In genomic region chr15:43100971-43101370, GRCh38 we compare ENCODE assay signal across 19 cellular contexts. TPM values are rescaled to one million over a fixed set of nuclear protein-coding genes. Genes with fewer than 3 reads are reported as not detected.
DNase-seq lines count a peak whose midpoint lies in the region; ATAC-seq lines count a peak whose summit lies in the region.
"Had no signal": no experiment of that assay in that cellular context is flagged by ENCODE, and none has a peak within 500 bp of the region (broad histone marks: within the 10 kb centered on the region; RNA-seq: fewer than 3 reads in every experiment).

No MANE protein-coding gene starts in this region.

- peaks cover 65% of the 10 kb centered on the region for H3K4me1 Mint-ChIP-seq in activated CD4-positive, alpha-beta T cell treated with anti-CD3 and anti-CD28 coated beads, Interleukin-2, amount 10 ng/mL, durations not matched to agents 7 days and 5 days
- H3K4me1 Mint-ChIP-seq in CD8-positive, alpha-beta memory T cell = peaks cover 71 to 89% (median 85%) of the 10 kb centered on the region in 3 donors

- DNase-seq in activated CD4-positive, alpha-beta T cell treated with anti-CD3 and anti-CD28 coated beads, Interleukin-2, amount 10 ng/mL, durations not matched to agents 7 days and 5 days = no peak
- no peak for DNase-seq in activated CD4-positive, alpha-beta T cell treated with anti-CD3 and anti-CD28 coated beads for 48 hours
- DNase-seq in HT1080 (ENCODE audit: low read depth) (peak; percentile 2), iris pigment epithelial cell (ENCODE audit: low read depth) (peak; percentile 7), NCI-H510A treated with DMSO at 0.1 percent for 48 hours (lab: John Stamatoyannopoulos, UW) (no peak)
- DNase-seq in activated naive CD4-positive, alpha-beta T cell treated with anti-CD3 and anti-CD28 coated beads, Interleukin-2, amount 50 U/mL, for 72 hours (ENCODE audit: low spot score in 2 of 2) = no peak
- no peak for DNase-seq in CD8-positive, alpha-beta memory T cell
- DNase-seq: BE2C, dorsolateral prefrontal cortex, erythroblast, HCEC 1CT, NCI-H1417, NCI-H524, sigmoid colon, testis had no signal

- H3K4me1 ChIP-seq in CD8-positive, alpha-beta memory T cell (ENCODE audit: insufficient read depth, low read length) = peaks cover 42% of the 10 kb centered on the region
- H3K4me1 ChIP-seq: BE2C, parathyroid adenoma had no signal

- no peaks in the 10 kb centered on the region for H3K27me3 ChIP-seq in CD8-positive, alpha-beta memory T cell (ENCODE audit: insufficient read depth, low read length, poor library complexity, severe bottlenecking)
- H3K27me3 ChIP-seq: BE2C, cardiac muscle cell, dorsolateral prefrontal cortex, sigmoid colon, testis had no signal

- peaks cover 4% of the 10 kb centered on the region for H3K36me3 ChIP-seq in CD8-positive, alpha-beta memory T cell (ENCODE audit: insufficient read depth, low read length)

- H3K27ac ChIP-seq in CD8-positive, alpha-beta memory T cell (ENCODE audit: low read depth, low read length) = no peak overlapping the region
- H3K27ac ChIP-seq: cardiac muscle cell, dorsolateral prefrontal cortex, parathyroid adenoma, sigmoid colon, testis had no signal

- no peaks in the 10 kb centered on the region for H3K27me3 Mint-ChIP-seq in activated CD4-positive, alpha-beta T cell treated with anti-CD3 and anti-CD28 coated beads, Interleukin-2, amount 10 ng/mL, durations not matched to agents 7 days and 5 days
- peaks cover 0 to 4% of the 10 kb centered on the region in 2 donors for H3K27me3 Mint-ChIP-seq in CD8-positive, alpha-beta memory T cell
- H3K27me3 Mint-ChIP-seq: memory B cell had no signal

- POLR2A ChIA-PET in activated CD4-positive, alpha-beta T cell treated with anti-CD3 and anti-CD28 coated beads, Interleukin-2, amount 10 ng/mL, durations not matched to agents 7 days and 5 days (lab: Charles Lee) = no interaction called here
- POLR2A ChIA-PET in CD8-positive, alpha-beta memory T cell (lab: Charles Lee) = no interaction called here

- no peak overlapping the region for H3K4me3 ChIP-seq in CD8-positive, alpha-beta memory T cell (ENCODE audit: low read length)
- H3K4me3 ChIP-seq: cardiac muscle cell, dorsolateral prefrontal cortex, sigmoid colon, testis had no signal

- no peaks in the 10 kb centered on the region for H3K9me3 ChIP-seq in CD8-positive, alpha-beta memory T cell (ENCODE audit: low read length)
- H3K9me3 ChIP-seq: BE2C, sigmoid colon, testis had no signal

- no peaks in the 10 kb centered on the region for H3K9me3 Mint-ChIP-seq in activated CD4-positive, alpha-beta T cell treated with anti-CD3 and anti-CD28 coated beads, Interleukin-2, amount 10 ng/mL, durations not matched to agents 7 days and 5 days
- H3K9me3 Mint-ChIP-seq in activated naive CD4-positive, alpha-beta T cell treated with anti-CD3 and anti-CD28 coated beads, Interleukin-2, amount 50 U/mL, for 72 hours = no peaks in the 10 kb centered on the region
- H3K9me3 Mint-ChIP-seq in CD8-positive, alpha-beta memory T cell = no peaks in the 10 kb centered on the region
- H3K9me3 Mint-ChIP-seq: memory B cell had no signal

- CTCF ChIA-PET in activated CD4-positive, alpha-beta T cell treated with anti-CD3 and anti-CD28 coated beads, Interleukin-2, amount 10 ng/mL, durations not matched to agents 7 days and 5 days (lab: Charles Lee) = no interaction called here
- CTCF ChIA-PET in CD8-positive, alpha-beta memory T cell (lab: Charles Lee) = no interaction called here

- ATAC-seq in activated naive CD4-positive, alpha-beta T cell treated with anti-CD3 and anti-CD28 coated beads, Interleukin-2, amount 50 U/mL, for 72 hours = no peak
- no peak for ATAC-seq in GM18519 (IDR thresholded peaks at IDR 0.05; ENCODE audit: low FRiP score, unreplicated experiment)

- no peak overlapping the region for H3K4me3 Mint-ChIP-seq in activated CD4-positive, alpha-beta T cell treated with anti-CD3 and anti-CD28 coated beads, Interleukin-2, amount 10 ng/mL, durations not matched to agents 7 days and 5 days
- H3K4me3 Mint-ChIP-seq in CD8-positive, alpha-beta memory T cell = peak overlapping the region in 3 of 7 donors; percentile 22 to 74 (median 23)
- H3K4me3 Mint-ChIP-seq: memory B cell had no signal

- peak overlapping the region; percentile 51 for H3K27ac Mint-ChIP-seq in activated CD4-positive, alpha-beta T cell treated with anti-CD3 and anti-CD28 coated beads, Interleukin-2, amount 10 ng/mL, durations not matched to agents 7 days and 5 days
- H3K27ac Mint-ChIP-seq in activated naive CD4-positive, alpha-beta T cell treated with anti-CD3 and anti-CD28 coated beads, Interleukin-2, amount 50 U/mL, for 72 hours = peak overlapping the region; percentile 46 to 77
- H3K27ac Mint-ChIP-seq in CD8-positive, alpha-beta memory T cell = peak overlapping the region in 4 of 8 donors; percentile 26 to 83 (median 54)
- H3K27ac Mint-ChIP-seq: memory B cell had no signal

- peaks cover 55% of the 10 kb centered on the region for H3K36me3 Mint-ChIP-seq in activated CD4-positive, alpha-beta T cell treated with anti-CD3 and anti-CD28 coated beads, Interleukin-2, amount 10 ng/mL, durations not matched to agents 7 days and 5 days (ENCODE audit: low read depth)
- H3K36me3 Mint-ChIP-seq in activated naive CD4-positive, alpha-beta T cell treated with anti-CD3 and anti-CD28 coated beads, Interleukin-2, amount 50 U/mL, for 72 hours = peaks cover 35 to 42% of the 10 kb centered on the region in 2 donors
- H3K36me3 Mint-ChIP-seq in CD8-positive, alpha-beta memory T cell = peaks cover 4 to 63% (median 27%) of the 10 kb centered on the region in 3 donors

RNA-seq across cellular contexts. Expression of gene UBR1, which starts 4.9 kb away (rescaled TPM):
- total RNA-seq in activated CD4-positive, alpha-beta T cell treated with anti-CD3 and anti-CD28 coated beads, Interleukin-2, amount 10 ng/mL, durations not matched to agents 7 days and 5 days = 10 to 100 TPM; 27.8 to 31.8 TPM
- 23.6 and 24.7 TPM in 2 replicates for total RNA-seq in HT1080 (2014; rRNA removed; shearing (Covaris generic))
- 9.4 and 11.3 TPM in 2 replicates for polyA plus RNA-seq in HT1080 (2015; cell fraction: cytosol; rRNA removed)
- polyA plus RNA-seq in HT1080 (2015; cell fraction: nucleus; rRNA removed) = 35.5 and 40.0 TPM in 2 replicates
- total RNA-seq in activated naive CD4-positive, alpha-beta T cell treated with anti-CD3 and anti-CD28 coated beads, Interleukin-2, amount 50 U/mL, for 72 hours = 10 to 100 TPM; 31.0 to 32.1 TPM
- total RNA-seq in CD8-positive, alpha-beta memory T cell = 10 to 100 TPM; 28.6 to 29.7 TPM
- 15.4 TPM for polyA plus RNA-seq in CD8-positive, alpha-beta memory T cell

RNA-seq across cellular contexts. Expression of gene TMEM62, which starts 32.4 kb away (rescaled TPM):
- total RNA-seq in activated CD4-positive, alpha-beta T cell treated with anti-CD3 and anti-CD28 coated beads, Interleukin-2, amount 10 ng/mL, durations not matched to agents 7 days and 5 days = 10 to 100 TPM; 15.3 to 18.5 TPM
- 19.6 and 27.4 TPM in 2 replicates for total RNA-seq in HT1080 (2014; rRNA removed; shearing (Covaris generic))
- 9.8 and 10.3 TPM in 2 replicates for polyA plus RNA-seq in HT1080 (2015; cell fraction: cytosol; rRNA removed)
- polyA plus RNA-seq in HT1080 (2015; cell fraction: nucleus; rRNA removed) = 18.1 and 19.0 TPM in 2 replicates
- total RNA-seq in activated naive CD4-positive, alpha-beta T cell treated with anti-CD3 and anti-CD28 coated beads, Interleukin-2, amount 50 U/mL, for 72 hours = 10 to 100 TPM; 10.4 to 16.0 TPM
- total RNA-seq in CD8-positive, alpha-beta memory T cell = 10 to 100 TPM; 13.2 to 18.1 TPM
- 11.2 TPM for polyA plus RNA-seq in CD8-positive, alpha-beta memory T cell

Comparison
In these comparisons a context has a peak if more than half of its experiments do, and no peak if none do; other contexts are left out.
1. DNase-seq: peak in HT1080 (single experiment) and iris pigment epithelial cell (single experiment); none in activated CD4-positive, alpha-beta T cell treated with anti-CD3 and anti-CD28 coated beads, Interleukin-2, amount 10 ng/mL, durations not matched to agents 7 days and 5 days (single experiment), activated CD4-positive, alpha-beta T cell treated with anti-CD3 and anti-CD28 coated beads for 48 hours (single experiment), activated naive CD4-positive, alpha-beta T cell treated with anti-CD3 and anti-CD28 coated beads, Interleukin-2, amount 50 U/mL, for 72 hours (0 of 2), NCI-H510A treated with DMSO at 0.1 percent for 48 hours (single experiment) and CD8-positive, alpha-beta memory T cell (0 of 5).